ENCODE assay signal across 21 cellular contexts in the genomic region with DNA sequence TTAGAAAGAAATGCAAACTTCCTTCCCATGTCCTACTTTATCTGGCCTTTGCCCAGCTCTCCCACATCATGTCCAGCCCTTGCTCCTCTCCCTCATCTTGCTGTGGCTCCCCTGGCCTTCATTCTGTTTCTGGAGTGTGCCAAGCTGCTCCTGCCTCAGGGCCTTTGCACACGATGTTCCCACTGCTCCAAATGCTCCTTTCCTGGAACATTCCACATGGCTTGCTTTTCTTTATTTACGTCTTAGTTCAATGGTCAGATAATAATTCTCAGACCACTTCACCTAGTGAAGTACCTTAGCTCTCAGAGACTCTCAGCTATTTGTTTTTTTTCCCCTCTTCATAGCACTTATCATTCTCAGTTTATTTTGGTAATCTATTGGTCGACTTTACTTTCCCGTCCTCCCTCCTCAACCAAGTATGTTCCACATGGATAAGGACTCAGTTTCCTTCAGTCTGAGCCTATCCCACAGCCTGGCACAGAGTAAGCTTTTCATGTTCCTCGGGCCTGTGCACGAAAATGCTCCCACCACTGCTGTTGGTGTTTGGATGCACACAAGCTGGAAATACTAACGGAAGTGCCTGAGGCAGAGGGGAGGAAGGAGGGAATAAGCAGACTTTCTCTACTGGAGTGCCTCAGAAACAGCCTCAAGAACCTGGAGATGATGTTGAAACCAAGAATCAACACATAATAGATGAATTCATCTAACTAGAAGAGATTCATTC. TPM values are rescaled to one million over a fixed set of nuclear protein-coding genes. Genes with fewer than 3 reads are reported as not detected.
DNase-seq lines count a peak whose midpoint lies in the region; ATAC-seq and TF ChIP-seq lines count a peak whose summit lies in the region.
"Had no signal": no experiment of that assay in that cellular context is flagged by ENCODE, and none has a peak within 500 bp of the region (broad histone marks: within the 10 kb centered on the region; RNA-seq: fewer than 3 reads in every experiment).

No MANE protein-coding gene starts in this region.

- H3K27ac ChIP-seq in C4-2B (peak overlapping the region; percentile 8), left lung (no peak overlapping the region), upper lobe of right lung (no peak overlapping the region)
- H3K27ac ChIP-seq in CD4-positive, alpha-beta memory T cell (ENCODE audit: low read depth, low read length), result no peak overlapping the region
- H3K27ac ChIP-seq: 22Rv1, BLaER1 had no signal

- CTCF ChIA-PET in CD4-positive, alpha-beta memory T cell (lab: Charles Lee; ENCODE audit: partially characterized antibody), result no interaction called here

- no peak for TF ChIP-seq CTCF in C4-2B (conservative IDR thresholded peaks at IDR 0.05)
- no peak for TF ChIP-seq CTCF in left lung (IDR thresholded peaks at IDR 0.05)
- no peak for TF ChIP-seq CTCF in upper lobe of right lung (IDR thresholded peaks at IDR 0.05)
- no peak for TF ChIP-seq CTCF in type B pancreatic cell (conservative IDR thresholded peaks at IDR 0.05)

- peak overlapping the region in 1 of 8 donors; percentile 27 for H3K4me3 Mint-ChIP-seq in CD4-positive, alpha-beta memory T cell
- H3K4me3 Mint-ChIP-seq in type B pancreatic cell, result no peak overlapping the region
- H3K4me3 Mint-ChIP-seq: B cell; CD14-positive monocyte; CD4-positive, alpha-beta T cell; GM23338; H9; HFFc6 had no signal

- peaks cover 11 to 12% of the 10 kb centered on the region in 2 donors for H3K27me3 Mint-ChIP-seq in CD4-positive, alpha-beta memory T cell
- H3K27me3 Mint-ChIP-seq in type B pancreatic cell, result no peaks in the 10 kb centered on the region

- H3K9me3 Mint-ChIP-seq in CD4-positive, alpha-beta memory T cell, result peaks cover 0 to 4% (median 0%) of the 10 kb centered on the region in 8 donors
- H3K9me3 Mint-ChIP-seq in type B pancreatic cell, result no peaks in the 10 kb centered on the region
- H3K9me3 Mint-ChIP-seq: CD14-positive monocyte; CD4-positive, alpha-beta T cell; H9 had no signal

- H3K4me1 Mint-ChIP-seq in CD4-positive, alpha-beta memory T cell, result no peaks in the 10 kb centered on the region
- peaks cover 12% of the 10 kb centered on the region for H3K4me1 Mint-ChIP-seq in type B pancreatic cell (ENCODE audit: unreplicated experiment)
- H3K4me1 Mint-ChIP-seq: B cell, CD14-positive monocyte, GM23338, H9 had no signal

- H3K4me3 ChIP-seq in left lung (no peak overlapping the region), upper lobe of right lung (no peak overlapping the region)
- H3K4me3 ChIP-seq in CD4-positive, alpha-beta memory T cell (ENCODE audit: low read length in 2 of 2), result no peak overlapping the region
- H3K4me3 ChIP-seq: BLaER1, GM23338 had no signal

- POLR2A ChIA-PET in CD4-positive, alpha-beta memory T cell (lab: Charles Lee; ENCODE audit: partially characterized antibody), result no interaction called here

- H3K36me3 ChIP-seq in left lung (no peaks in the 10 kb centered on the region), upper lobe of right lung (no peaks in the 10 kb centered on the region)
- no peaks in the 10 kb centered on the region for H3K36me3 ChIP-seq in CD4-positive, alpha-beta memory T cell (ENCODE audit: insufficient read depth, low read length)
- H3K36me3 ChIP-seq: BLaER1 had no signal

- intact Hi-C loops in left lung (cut with DNase I) (no loop called here), upper lobe of right lung (cut with DNase I) (no loop called here)
- intact Hi-C loops in CD4-positive, alpha-beta memory T cell (cut with micrococcal nuclease), result no loop called here

- no peaks in the 10 kb centered on the region for H3K36me3 Mint-ChIP-seq in CD4-positive, alpha-beta memory T cell
- no peaks in the 10 kb centered on the region for H3K36me3 Mint-ChIP-seq in type B pancreatic cell
- H3K36me3 Mint-ChIP-seq: CD14-positive monocyte had no signal

- no peak overlapping the region for H3K27ac Mint-ChIP-seq in CD4-positive, alpha-beta memory T cell
- H3K27ac Mint-ChIP-seq in type B pancreatic cell, result no peak overlapping the region
- H3K27ac Mint-ChIP-seq: B cell; CD14-positive monocyte; CD4-positive, alpha-beta T cell; GM23338; H9; HFFc6 had no signal

- ATAC-seq in left lung, result peak; percentile 72
- peak; percentile 73 for ATAC-seq in upper lobe of right lung
- no peak for ATAC-seq in HG02588 (IDR thresholded peaks at IDR 0.05; ENCODE audit: unreplicated experiment)
- ATAC-seq: GM23338, HCT116 had no signal

- H3K9me3 ChIP-seq in left lung, result no peaks in the 10 kb centered on the region
- no peaks in the 10 kb centered on the region for H3K9me3 ChIP-seq in upper lobe of right lung
- H3K9me3 ChIP-seq in CD4-positive, alpha-beta memory T cell (ENCODE audit: control insufficient read depth in 1 of 2, low read length in 2 of 2), result no peaks in the 10 kb centered on the region
- H3K9me3 ChIP-seq: BLaER1 had no signal

- H3K4me1 ChIP-seq in left lung (no peaks in the 10 kb centered on the region), upper lobe of right lung (peaks cover 7% of the 10 kb centered on the region)
- no peaks in the 10 kb centered on the region for H3K4me1 ChIP-seq in CD4-positive, alpha-beta memory T cell (ENCODE audit: insufficient read depth, low read length)
- H3K4me1 ChIP-seq: BLaER1 had no signal

- H3K27me3 ChIP-seq in left lung, result no peaks in the 10 kb centered on the region
- no peaks in the 10 kb centered on the region for H3K27me3 ChIP-seq in upper lobe of right lung
- no peaks in the 10 kb centered on the region for H3K27me3 ChIP-seq in CD4-positive, alpha-beta memory T cell (ENCODE audit: insufficient read depth, low read length)
- H3K27me3 ChIP-seq: BLaER1 had no signal

- DNase-seq in RPMI7951 (ENCODE audit: low read depth), result peak; percentile 3
- no peak for DNase-seq in left lung
- DNase-seq in upper lobe of right lung, result no peak
- DNase-seq in CD4-positive, alpha-beta memory T cell, result no peak
- no peak for DNase-seq in type B pancreatic cell (ENCODE audit: extremely low spot score, unreplicated experiment)
- DNase-seq: Calu3; CD4-positive, alpha-beta T cell; COR-L47; DMS53; DMS79 treated with DMSO at 0.1 percent for 48 hours; GF-D8; H9; HFFc6 had no signal

RNA-seq across cellular contexts. Expression of a gene that starts 23.4 kb away (rescaled TPM):
- total RNA-seq in RPMI7951 (2014; rRNA removed; shearing (Covaris generic)), result 3.9 and 6.0 TPM in 2 replicates
- total RNA-seq in left lung (10 to 100 TPM; 12.2 to 20.7 TPM), upper lobe of right lung (16.2 TPM), type B pancreatic cell (ENCODE audit: low replicate concordance) (16.8 and 22.1 TPM in 2 replicates)
- total RNA-seq in CD4-positive, alpha-beta memory T cell, result 1 to 10 TPM; 5.8 to 7.9 TPM
- polyA plus RNA-seq in CD4-positive, alpha-beta memory T cell, result 1 to 10 TPM; 4.7 to 4.9 TPM
- polyA plus RNA-seq: CD14-positive monocyte had no signal
